15 cellular contexts compared by ENCODE assay signal in genomic region chr11:61542024-61542461, GRCh38. TPM values are rescaled to one million over a fixed set of nuclear protein-coding genes. Genes with fewer than 3 reads are reported as not detected.
DNase-seq lines count a peak whose midpoint lies in the region; ATAC-seq, FAIRE-seq and TF ChIP-seq lines count a peak whose summit lies in the region.
"Had no signal": no experiment of that assay in that cellular context is flagged by ENCODE, and none has a peak within 500 bp of the region (broad histone marks: within the 10 kb centered on the region; RNA-seq: fewer than 3 reads in every experiment).

No MANE protein-coding gene starts in this region.

- H3K27ac ChIP-seq in HepG2 (ENCODE audit: extremely low read length, insufficient read depth, low read length) (no peak overlapping the region), right lobe of liver (no peak overlapping the region)
- H3K27ac ChIP-seq in CD4-positive, alpha-beta T cell (ENCODE audit: low read depth, low read length), result no peak overlapping the region
- H3K27ac ChIP-seq: PC-9, spleen, upper lobe of left lung had no signal

- POLR2A ChIA-PET in HepG2 (lab: Yijun Ruan, JAX), result no interaction called here
- POLR2A ChIA-PET in CD4-positive, alpha-beta T cell (lab: Charles Lee), result no interaction called here

- H2AFZ ChIP-seq in HepG2 (ENCODE audit: low read length), result no peak overlapping the region
- H2AFZ ChIP-seq: PC-9 had no signal

- CTCF ChIA-PET in HepG2 (lab: Yijun Ruan, JAX; ENCODE audit: low intra/inter-chr PET ratio, low total read pairs), result no interaction called here
- CTCF ChIA-PET in CD4-positive, alpha-beta T cell (lab: Charles Lee), result no interaction called here

- no peaks in the 10 kb centered on the region for H3K9me3 ChIP-seq in HepG2 (ENCODE audit: low read length)
- H3K9me3 ChIP-seq in right lobe of liver, result no peaks in the 10 kb centered on the region
- H3K9me3 ChIP-seq in CD4-positive, alpha-beta T cell (ENCODE audit: control insufficient read depth, low read length), result no peaks in the 10 kb centered on the region
- H3K9me3 ChIP-seq: spleen, upper lobe of left lung had no signal

- TF ChIP-seq EP300 in HepG2 (IDR thresholded peaks at IDR 0.05; ENCODE audit: low read depth in 2 of 2, low read length in 2 of 2) (no peak), HepG2 (CRISPR knock-in tag; IDR thresholded peaks at IDR 0.05; ENCODE audit: borderline replicate concordance) (no peak)

- no peak overlapping the region for H3K4me3 ChIP-seq in HepG2 (replicated peaks in 1 of 3; ENCODE audit: insufficient read depth in 1 of 3, low read depth in 2 of 3, low read length in 3 of 3)
- no peak overlapping the region for H3K4me3 ChIP-seq in right lobe of liver
- H3K4me3 ChIP-seq: PC-9, spleen, upper lobe of left lung had no signal

- intact Hi-C loops in HepG2 (cut with micrococcal nuclease; ENCODE audit: unreplicated experiment) (no loop called here), right lobe of liver (cut with DNase I) (no loop called here)
- intact Hi-C loops in dendritic cell treated with granulocyte-macrophage colony-stimulating factor and Interleukin-4, amounts not matched to agents 40 ng/mL and 50 ng/mL, for 4 days (cut with micrococcal nuclease), result no loop called here
- intact Hi-C loops in CD4-positive, alpha-beta T cell (cut with DNase I, micrococcal nuclease), result no loop called here

- no peaks in the 10 kb centered on the region for H3K79me2 ChIP-seq in HepG2 (ENCODE audit: insufficient read depth, low read length)

- 85% methylated on average over 18 of the region's 19 CpGs for WGBS in HepG2 (ENCODE audit: low lambda C conversion rate)
- WGBS in right lobe of liver (ENCODE audit: insufficient coverage, low coverage, low lambda C conversion rate, missing lambda C conversion rate), result 55% methylated on average over 4 of the region's 19 CpGs

- TF ChIP-seq CTCF in HepG2 (CRISPR knock-in tag; IDR thresholded peaks at IDR 0.05) (no peak), right lobe of liver (IDR thresholded peaks at IDR 0.05) (no peak)
- TF ChIP-seq CTCF in CD4-positive, alpha-beta T cell (IDR thresholded peaks at IDR 0.05), result no peak

- peaks cover 17% of the 10 kb centered on the region for H3K4me1 ChIP-seq in HepG2 (ENCODE audit: insufficient read depth, low read length)
- peaks cover 0 to 14% (median 0%) of the 10 kb centered on the region in 4 donors for H3K4me1 ChIP-seq in right lobe of liver
- H3K4me1 ChIP-seq: upper lobe of left lung had no signal

- H3K4me2 ChIP-seq in HepG2 (ENCODE audit: low read depth, low read length), result no peak overlapping the region
- H3K4me2 ChIP-seq: PC-9 had no signal

- ATAC-seq in HepG2 (no peak), right lobe of liver (no peak), GM18505 (IDR thresholded peaks at IDR 0.05; ENCODE audit: unreplicated experiment) (no peak), HG03025 (IDR thresholded peaks at IDR 0.05; ENCODE audit: low FRiP score, unreplicated experiment) (no peak), HG03520 (IDR thresholded peaks at IDR 0.05; ENCODE audit: unreplicated experiment) (no peak)
- no peak for ATAC-seq in CD4-positive, alpha-beta T cell (ENCODE audit: poor library complexity)
- ATAC-seq: esophagus mucosa had no signal

- no peak for FAIRE-seq in HepG2 (lab: Jason Lieb, UNC)

- in situ Hi-C loops in HepG2 (cut with HindIII; ENCODE audit: extremely low pct_ligation_motif_present, low pct_unique_long_range_greater_than_20kb), result no loop called here

- no peaks in the 10 kb centered on the region for H3K9me3 Mint-ChIP-seq in dendritic cell treated with granulocyte-macrophage colony-stimulating factor and Interleukin-4, amounts not matched to agents 40 ng/mL and 50 ng/mL, for 4 days
- H3K9me3 Mint-ChIP-seq in CD4-positive, alpha-beta T cell, result no peaks in the 10 kb centered on the region

- no peak for TF ChIP-seq POLR2A in HepG2 (IDR thresholded peaks at IDR 0.05; ENCODE audit: insufficient read depth in 1 of 2, low read depth in 2 of 2, low read length in 2 of 2)
- no peak for TF ChIP-seq POLR2A in right lobe of liver (IDR thresholded peaks at IDR 0.05)
- no peak for TF ChIP-seq POLR2A in GM18505 (IDR thresholded peaks at IDR 0.05; ENCODE audit: borderline replicate concordance, extremely low read depth, insufficient read depth, insufficient read length)

- H3K9ac ChIP-seq in HepG2 (ENCODE audit: insufficient read depth, low read depth, low read length), result no peak overlapping the region

- TF ChIP-seq RAD21 in HepG2 (CRISPR knock-in tag; IDR thresholded peaks at IDR 0.05), result no peak

- H3K27me3 ChIP-seq in HepG2 (ENCODE audit: control insufficient read depth in 1 of 2, insufficient read depth in 2 of 2, low read length in 2 of 2) (no peaks in the 10 kb centered on the region; a peak in 1 of 5 replicates), right lobe of liver (no peaks in the 10 kb centered on the region)
- peaks cover 10% of the 10 kb centered on the region for H3K27me3 ChIP-seq in CD4-positive, alpha-beta T cell (ENCODE audit: control insufficient read depth, insufficient read depth, low read length)
- H3K27me3 ChIP-seq: upper lobe of left lung had no signal

- peak overlapping the region; percentile 46 for H3K27ac Mint-ChIP-seq in dendritic cell treated with granulocyte-macrophage colony-stimulating factor and Interleukin-4, amounts not matched to agents 40 ng/mL and 50 ng/mL, for 4 days
- no peak overlapping the region for H3K27ac Mint-ChIP-seq in CD4-positive, alpha-beta T cell

- DNase-seq in HepG2 (ENCODE audit: low spot score), result no peak
- no peak for DNase-seq in right lobe of liver
- DNase-seq in NCI-H446 treated with DMSO at 0.1 percent for 48 hours (lab: John Stamatoyannopoulos, UW), result peak; percentile 75
- DNase-seq in CD4-positive, alpha-beta T cell, result no peak
- DNase-seq: activated effector memory CD4-positive, alpha-beta T cell treated with Interleukin-2 at 50 U/mL for 16 hours; spleen; stimulated activated naive CD4-positive, alpha-beta T cell treated with Interleukin-2 at 50 U/mL for 16 hours had no signal

- no peaks in the 10 kb centered on the region for H3K36me3 Mint-ChIP-seq in dendritic cell treated with granulocyte-macrophage colony-stimulating factor and Interleukin-4, amounts not matched to agents 40 ng/mL and 50 ng/mL, for 4 days (ENCODE audit: low read depth)
- no peaks in the 10 kb centered on the region for H3K36me3 Mint-ChIP-seq in CD4-positive, alpha-beta T cell (ENCODE audit: low read depth)

- no peak overlapping the region for H3K4me3 Mint-ChIP-seq in dendritic cell treated with granulocyte-macrophage colony-stimulating factor and Interleukin-4, amounts not matched to agents 40 ng/mL and 50 ng/mL, for 4 days
- no peak overlapping the region for H3K4me3 Mint-ChIP-seq in CD4-positive, alpha-beta T cell

- no TSS peak for BruUV-seq in HepG2 (replicated peaks; lab: Mats Ljungman, UMichigan)

- H3K36me3 ChIP-seq in HepG2 (replicated peaks in 1 of 2; ENCODE audit: control insufficient read depth in 1 of 2, insufficient read depth in 2 of 2, low read length in 2 of 2) (no peaks in the 10 kb centered on the region), right lobe of liver (no peaks in the 10 kb centered on the region)
- H3K36me3 ChIP-seq: spleen, upper lobe of left lung had no signal

- H3K4me1 Mint-ChIP-seq in dendritic cell treated with granulocyte-macrophage colony-stimulating factor and Interleukin-4, amounts not matched to agents 40 ng/mL and 50 ng/mL, for 4 days (ENCODE audit: low read depth), result peaks cover 21% of the 10 kb centered on the region
- H3K4me1 Mint-ChIP-seq in CD4-positive, alpha-beta T cell (ENCODE audit: low read depth), result no peaks in the 10 kb centered on the region

- H3K27me3 Mint-ChIP-seq in dendritic cell treated with granulocyte-macrophage colony-stimulating factor and Interleukin-4, amounts not matched to agents 40 ng/mL and 50 ng/mL, for 4 days, result peaks cover 43% of the 10 kb centered on the region
- peaks cover 18% of the 10 kb centered on the region for H3K27me3 Mint-ChIP-seq in CD4-positive, alpha-beta T cell

- H4K20me1 ChIP-seq in HepG2 (ENCODE audit: insufficient read depth, low read length), result no peaks in the 10 kb centered on the region

RNA-seq across cellular contexts. Expression of gene LRRC10B, which starts 33.5 kb away (rescaled TPM):
- total RNA-seq in HepG2 (2016; rRNA removed; fragmentation: Illumina TruSeq; extraction: Trizol) (not detected in 2 replicates), right lobe of liver (not detected)
- total RNA-seq in HepG2 (2016; cell fraction: cytosol; rRNA removed; fragmentation: Illumina TruSeq; extraction: Trizol; ENCODE audit: low read depth), result not detected in 2 replicates
- not detected in 2 replicates for total RNA-seq in HepG2 (2016; cell fraction: insoluble cytoplasmic fraction; rRNA removed; fragmentation: Illumina TruSeq; extraction: Trizol)
- total RNA-seq in HepG2 (2016; cell fraction: membrane; rRNA removed; fragmentation: Illumina TruSeq; extraction: Trizol), result not detected in 2 replicates
- not detected in 2 replicates for total RNA-seq in HepG2 (2016; cell fraction: nucleus; rRNA removed; fragmentation: Illumina TruSeq; extraction: Trizol)
- not detected in 2 replicates for polyA plus RNA-seq in HepG2 (2011; rRNA removed)
- not detected in 2 replicates for polyA plus RNA-seq in HepG2 (2011; cell fraction: cytosol; rRNA removed)
- polyA plus RNA-seq in HepG2 (2011; cell fraction: nucleus; rRNA removed), result not detected in 2 replicates
- polyA plus RNA-seq in HepG2 (2012), result not detected in 2 replicates
- polyA plus RNA-seq in HepG2 (2016; cell fraction: cytosol; fragmentation: Illumina TruSeq; extraction: Trizol; ENCODE audit: low read depth), result not detected in 2 replicates
- polyA plus RNA-seq in HepG2 (2016; cell fraction: insoluble cytoplasmic fraction; fragmentation: Illumina TruSeq; extraction: Trizol; ENCODE audit: low read depth), result not detected in 2 replicates
- not detected in 2 replicates for polyA plus RNA-seq in HepG2 (2016; cell fraction: membrane; fragmentation: Illumina TruSeq; extraction: Trizol; ENCODE audit: low read depth)
- not detected in 2 replicates for polyA plus RNA-seq in HepG2 (2016; cell fraction: nucleus; fragmentation: Illumina TruSeq; extraction: Trizol; ENCODE audit: insufficient read depth, low read depth)
- polyA minus RNA-seq in HepG2 (2011; rRNA and poly(A)+ RNA removed; ENCODE audit: low replicate concordance), result not detected in 2 replicates
- polyA minus RNA-seq in HepG2 (2011; cell fraction: cytosol; rRNA and poly(A)+ RNA removed), result not detected in 2 replicates
- polyA minus RNA-seq in HepG2 (2011; cell fraction: nucleus; rRNA and poly(A)+ RNA removed), result not detected in 2 replicates
- total RNA-seq in CD4-positive, alpha-beta T cell, result not detected
- total RNA-seq: osteocyte had no signal

RNA-seq across cellular contexts. Expression of gene SYT7, which starts 38.8 kb away (rescaled TPM):
- 0.81 and 1.4 TPM in 2 replicates for total RNA-seq in HepG2 (2016; rRNA removed; fragmentation: Illumina TruSeq; extraction: Trizol)
- total RNA-seq in HepG2 (2016; cell fraction: cytosol; rRNA removed; fragmentation: Illumina TruSeq; extraction: Trizol; ENCODE audit: low read depth), result 1.2 and 2.8 TPM in 2 replicates
- total RNA-seq in HepG2 (2016; cell fraction: insoluble cytoplasmic fraction; rRNA removed; fragmentation: Illumina TruSeq; extraction: Trizol), result 1.6 TPM in 2 replicates
- total RNA-seq in HepG2 (2016; cell fraction: membrane; rRNA removed; fragmentation: Illumina TruSeq; extraction: Trizol), result 2.9 and 3.9 TPM in 2 replicates
- total RNA-seq in HepG2 (2016; cell fraction: nucleus; rRNA removed; fragmentation: Illumina TruSeq; extraction: Trizol), result 1.2 and 1.9 TPM in 2 replicates
- 4.4 and 6.2 TPM in 2 replicates for polyA plus RNA-seq in HepG2 (2011; rRNA removed)
- polyA plus RNA-seq in HepG2 (2011; cell fraction: cytosol; rRNA removed), result 3.5 and 4.0 TPM in 2 replicates
- 13.8 and 15.6 TPM in 2 replicates for polyA plus RNA-seq in HepG2 (2011; cell fraction: nucleus; rRNA removed)
- polyA plus RNA-seq in HepG2 (2012), result 8.2 and 9.2 TPM in 2 replicates
- 2.3 and 2.9 TPM in 2 replicates for polyA plus RNA-seq in HepG2 (2016; cell fraction: cytosol; fragmentation: Illumina TruSeq; extraction: Trizol; ENCODE audit: low read depth)
- 2.0 and 2.2 TPM in 2 replicates for polyA plus RNA-seq in HepG2 (2016; cell fraction: insoluble cytoplasmic fraction; fragmentation: Illumina TruSeq; extraction: Trizol; ENCODE audit: low read depth)
- polyA plus RNA-seq in HepG2 (2016; cell fraction: membrane; fragmentation: Illumina TruSeq; extraction: Trizol; ENCODE audit: low read depth), result 3.2 and 3.7 TPM in 2 replicates
- polyA plus RNA-seq in HepG2 (2016; cell fraction: nucleus; fragmentation: Illumina TruSeq; extraction: Trizol; ENCODE audit: insufficient read depth, low read depth), result 3.0 and 3.7 TPM in 2 replicates
- polyA minus RNA-seq in HepG2 (2011; rRNA and poly(A)+ RNA removed; ENCODE audit: low replicate concordance), result 2.1 and 7.7 TPM in 2 replicates
- 2.9 and 7.2 TPM in 2 replicates for polyA minus RNA-seq in HepG2 (2011; cell fraction: cytosol; rRNA and poly(A)+ RNA removed)
- 1.7 and 2.9 TPM in 2 replicates for polyA minus RNA-seq in HepG2 (2011; cell fraction: nucleus; rRNA and poly(A)+ RNA removed)
- total RNA-seq in right lobe of liver, result 10 to 100 TPM; 13.1 to 70.8 (median 31.6) TPM
- not detected for total RNA-seq in CD4-positive, alpha-beta T cell
